Comparison of ENCODE assay signal across 8 cellular contexts in the genomic region with DNA sequence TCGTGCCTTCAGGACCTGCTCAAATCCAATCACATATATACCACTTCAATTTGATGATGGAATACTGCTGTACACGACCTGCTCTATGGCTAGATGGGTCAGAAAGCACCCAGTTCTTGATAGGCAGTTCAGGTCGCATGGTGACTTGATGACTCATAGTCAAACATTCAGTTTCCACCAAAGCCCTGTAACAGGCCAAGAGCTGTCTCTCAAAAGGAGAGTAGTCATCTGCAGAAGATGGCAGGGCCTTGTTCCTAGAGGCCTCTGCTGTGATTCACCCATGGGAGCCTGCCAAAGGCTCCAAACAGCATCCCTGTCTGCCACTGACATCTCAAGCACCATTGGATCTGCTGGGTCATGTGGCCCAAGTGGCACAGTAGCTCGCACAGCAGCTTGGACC. TPM values are rescaled to one million over a fixed set of nuclear protein-coding genes. Genes with fewer than 3 reads are reported as not detected.
DNase-seq lines count a peak whose midpoint lies in the region; ATAC-seq, FAIRE-seq and TF ChIP-seq lines count a peak whose summit lies in the region.
"Not testable (repeated sequence)": the region's sequence is repeated elsewhere in the genome, so short reads cannot be mapped to it uniquely, and the experiment has no call there.

No MANE protein-coding gene starts in this region.

- WGBS in IMR-90 (ENCODE audit: extremely low coverage in 2 of 2, insufficient read length in 1 of 2), 2 experiments: 80% methylated on average over 1 of the region's 4 CpGs; no CpG with 5 or more reads in 1 of the 2 experiments
- WGBS in HepG2 (ENCODE audit: low lambda C conversion rate): 13% methylated on average over 2 of the region's 4 CpGs

- H3K18ac ChIP-seq in IMR-90 (ENCODE audit: low read depth, low read length): not testable (repeated sequence)

- not testable (repeated sequence) for H3K27ac ChIP-seq in IMR-90 (ENCODE audit: insufficient read depth, low read length); brain microvascular endothelial cell; HepG2 (ENCODE audit: extremely low read length, insufficient read depth, low read length)

- H2BK5ac ChIP-seq in IMR-90 (ENCODE audit: low read depth, low read length, poor library complexity, severe bottlenecking): not testable (repeated sequence)

- H3K9me3 ChIP-seq in IMR-90 (ENCODE audit: control insufficient read depth, insufficient read depth, low read length); HepG2 (ENCODE audit: low read length): not testable (repeated sequence)

- not testable (repeated sequence) for H3K4me3 ChIP-seq in IMR-90 (ENCODE audit: insufficient read depth, low read depth, low read length); brain microvascular endothelial cell (ENCODE audit: low read depth, low read length); HepG2 (replicated peaks in 1 of 3; ENCODE audit: insufficient read depth in 1 of 3, low read depth in 2 of 3, low read length in 3 of 3)

- ATAC-seq in IMR-90 (ENCODE audit: low read depth); HepG2: not testable (repeated sequence)
- ATAC-seq in activated T-helper 17 cell treated with anti-CD3 and anti-CD28 coated beads, Interleukin-2, amount 50 U/mL, for 72 hours (replicated peaks): peak; percentile 37

- CTCF ChIA-PET in IMR-90 (lab: Yijun Ruan, JAX); HepG2 (lab: Yijun Ruan, JAX; ENCODE audit: low intra/inter-chr PET ratio, low total read pairs): not testable (repeated sequence)

- H4K91ac ChIP-seq in IMR-90 (ENCODE audit: insufficient read depth, low read depth, low read length): not testable (repeated sequence)

- H4K5ac ChIP-seq in IMR-90 (ENCODE audit: low read depth, low read length): not testable (repeated sequence)

- H3K36me3 ChIP-seq in IMR-90 (ENCODE audit: control insufficient read depth, insufficient read depth, low read length); brain microvascular endothelial cell (replicated peaks); HepG2 (replicated peaks in 1 of 2; ENCODE audit: control insufficient read depth in 1 of 2, insufficient read depth in 2 of 2, low read length in 2 of 2): not testable (repeated sequence)

- H3K23ac ChIP-seq in IMR-90 (ENCODE audit: low read depth, low read length): not testable (repeated sequence)

- not testable (repeated sequence) for H3K36me3 Mint-ChIP-seq in activated T-helper 17 cell treated with anti-CD3 and anti-CD28 coated beads, Interleukin-2, amount 50 U/mL, for 72 hours (ENCODE audit: low read depth)

- H3K9ac ChIP-seq in IMR-90 (ENCODE audit: low read depth, low read length); HepG2 (ENCODE audit: insufficient read depth, low read depth, low read length): not testable (repeated sequence)

- not testable (repeated sequence) for H3K14ac ChIP-seq in IMR-90 (replicated peaks; ENCODE audit: low read depth, low read length)

- H3K4me1 ChIP-seq in IMR-90 (ENCODE audit: control insufficient read depth, insufficient read depth, low read length); HepG2 (ENCODE audit: insufficient read depth, low read length): not testable (repeated sequence)

- H3K27me3 Mint-ChIP-seq in activated T-helper 17 cell treated with anti-CD3 and anti-CD28 coated beads, Interleukin-2, amount 50 U/mL, for 72 hours: not testable (repeated sequence)

- POLR2A ChIA-PET in IMR-90 (lab: Charles Lee; ENCODE audit: unreplicated experiment); HepG2 (lab: Yijun Ruan, JAX): not testable (repeated sequence)

- not testable (repeated sequence) for TF ChIP-seq CTCF in IMR-90 (conservative IDR thresholded peaks at IDR 0.05; ENCODE audit: low read depth, low read length); brain microvascular endothelial cell (IDR thresholded peaks at IDR 0.05; ENCODE audit: low read depth, low read length, missing control alignments); HepG2 (CRISPR knock-in tag; IDR thresholded peaks at IDR 0.05)

- H3K4ac ChIP-seq in IMR-90 (ENCODE audit: low read depth, low read length): not testable (repeated sequence)

- H4K8ac ChIP-seq in IMR-90 (ENCODE audit: low read depth in 2 of 2, low read length in 2 of 2): not testable (repeated sequence)

- in situ Hi-C loops in IMR-90 (cut with MboI; ENCODE audit: low sequenced_read_pairs); brain microvascular endothelial cell (cut with HindIII; ENCODE audit: low pct_ligation_motif_present, low sequenced_read_pairs); HepG2 (cut with HindIII; ENCODE audit: extremely low pct_ligation_motif_present, low pct_unique_long_range_greater_than_20kb): not testable (repeated sequence)

- H3K4me3 Mint-ChIP-seq in activated T-helper 17 cell treated with anti-CD3 and anti-CD28 coated beads, Interleukin-2, amount 50 U/mL, for 72 hours: not testable (repeated sequence)

- not testable (repeated sequence) for H3K79me2 ChIP-seq in HepG2 (ENCODE audit: insufficient read depth, low read length)

- not testable (repeated sequence) for H2AK5ac ChIP-seq in IMR-90 (ENCODE audit: low read depth, low read length)

- not testable (repeated sequence) for H3K9me1 ChIP-seq in IMR-90 (ENCODE audit: insufficient read depth, low read length)

- H3K4me2 ChIP-seq in IMR-90 (ENCODE audit: low read depth, low read length); HepG2 (ENCODE audit: low read depth, low read length): not testable (repeated sequence)

- H2BK20ac ChIP-seq in IMR-90 (ENCODE audit: low read depth, low read length): not testable (repeated sequence)

- H2BK120ac ChIP-seq in IMR-90 (ENCODE audit: low read depth, low read length): not testable (repeated sequence)

- DNase-seq in A172 (ENCODE audit: low spot score) (peak; percentile 7), GM04504 (ENCODE audit: low read depth) (peak; percentile 14), IMR-90 (peak; percentile 45), RPMI7951 (ENCODE audit: low read depth) (peak; percentile 2), brain microvascular endothelial cell (peak; percentile 49), fibroblast of gingiva (ENCODE audit: low read depth) (peak; percentile 3)
- DNase-seq in HepG2 (ENCODE audit: low spot score): not testable (repeated sequence)

- not testable (repeated sequence) for TF ChIP-seq RAD21 in IMR-90 (IDR thresholded peaks at IDR 0.05; ENCODE audit: low read length); HepG2 (CRISPR knock-in tag; IDR thresholded peaks at IDR 0.05)

- intact Hi-C loops in IMR-90 (cut with micrococcal nuclease); HepG2 (cut with micrococcal nuclease; ENCODE audit: unreplicated experiment): not testable (repeated sequence)

- H2BK15ac ChIP-seq in IMR-90 (ENCODE audit: low read depth, low read length): not testable (repeated sequence)

- H3K27me3 ChIP-seq in IMR-90 (ENCODE audit: control insufficient read depth, insufficient read depth, low read length); brain microvascular endothelial cell (replicated peaks); HepG2 (ENCODE audit: control insufficient read depth in 1 of 2, insufficient read depth in 2 of 2, low read length in 2 of 2): not testable (repeated sequence)

- not testable (repeated sequence) for H2AK9ac ChIP-seq in IMR-90 (replicated peaks; ENCODE audit: low read depth, low read length, poor library complexity)

- H2AFZ ChIP-seq in IMR-90 (replicated peaks; ENCODE audit: low read length, poor library complexity); HepG2 (ENCODE audit: low read length): not testable (repeated sequence)

- not testable (repeated sequence) for H3K56ac ChIP-seq in IMR-90 (ENCODE audit: extremely low read depth, insufficient read depth, low read length)

- TF ChIP-seq EP300 in HepG2 (IDR thresholded peaks at IDR 0.05; ENCODE audit: low read depth in 2 of 2, low read length in 2 of 2); HepG2 (CRISPR knock-in tag; IDR thresholded peaks at IDR 0.05; ENCODE audit: borderline replicate concordance): not testable (repeated sequence)

- H4K20me1 ChIP-seq in IMR-90 (ENCODE audit: insufficient read depth, low read length); HepG2 (ENCODE audit: insufficient read depth, low read length): not testable (repeated sequence)

- not testable (repeated sequence) for H3K9me3 Mint-ChIP-seq in activated T-helper 17 cell treated with anti-CD3 and anti-CD28 coated beads, Interleukin-2, amount 50 U/mL, for 72 hours

- TF ChIP-seq POLR2A in IMR-90 (IDR thresholded peaks at IDR 0.05; ENCODE audit: low read depth, low read length); HepG2 (IDR thresholded peaks at IDR 0.05; ENCODE audit: insufficient read depth in 1 of 2, low read depth in 2 of 2, low read length in 2 of 2): not testable (repeated sequence)

- BruUV-seq in IMR-90 (replicated peaks; lab: Mats Ljungman, UMichigan); HepG2 (replicated peaks; lab: Mats Ljungman, UMichigan): not testable (repeated sequence)

- dilution Hi-C loops in IMR-90 (cut with HindIII; ENCODE audit: low sequenced_read_pairs, unreplicated experiment): not testable (repeated sequence)

- not testable (repeated sequence) for FAIRE-seq in HepG2 (lab: Jason Lieb, UNC)

- not testable (repeated sequence) for H3K27ac Mint-ChIP-seq in activated T-helper 17 cell treated with anti-CD3 and anti-CD28 coated beads, Interleukin-2, amount 50 U/mL, for 72 hours

- not testable (repeated sequence) for H3K79me1 ChIP-seq in IMR-90 (ENCODE audit: low read depth in 1 of 2, low read length in 2 of 2)

- H3K4me1 Mint-ChIP-seq in activated T-helper 17 cell treated with anti-CD3 and anti-CD28 coated beads, Interleukin-2, amount 50 U/mL, for 72 hours: not testable (repeated sequence)

RNA-seq across cellular contexts. Expression of a gene that starts 29.4 kb away (rescaled TPM):
- 11.2 and 18.7 TPM in 2 replicates for total RNA-seq in A172 (2014; rRNA removed; shearing (Covaris generic))
- 19.0 and 33.9 TPM in 2 replicates for total RNA-seq in IMR-90 (2012; rRNA removed)
- polyA plus RNA-seq in IMR-90 (2012; rRNA removed): 15.9 and 21.1 TPM in 2 replicates
- polyA plus RNA-seq in IMR-90 (2012; cell fraction: cytosol; rRNA removed): 3.6 and 4.1 TPM in 2 replicates
- 2.4 and 20.8 TPM in 2 replicates for polyA plus RNA-seq in IMR-90 (2012; cell fraction: nucleus; rRNA removed; ENCODE audit: low replicate concordance)
- total RNA-seq in RPMI7951 (2014; rRNA removed; shearing (Covaris generic)): 18.8 and 20.4 TPM in 2 replicates
- 1 to 10 TPM; 5.5 to 8.1 TPM for total RNA-seq in activated T-helper 17 cell treated with anti-CD3 and anti-CD28 coated beads, Interleukin-2, amount 50 U/mL, for 72 hours
- 13.5 and 14.0 TPM in 2 replicates for total RNA-seq in HepG2 (2016; rRNA removed; fragmentation: Illumina TruSeq; extraction: Trizol)
- total RNA-seq in HepG2 (2016; cell fraction: cytosol; rRNA removed; fragmentation: Illumina TruSeq; extraction: Trizol; ENCODE audit: low read depth): 6.3 and 6.6 TPM in 2 replicates
- 13.1 and 13.6 TPM in 2 replicates for total RNA-seq in HepG2 (2016; cell fraction: insoluble cytoplasmic fraction; rRNA removed; fragmentation: Illumina TruSeq; extraction: Trizol)
- 20.5 and 21.8 TPM in 2 replicates for total RNA-seq in HepG2 (2016; cell fraction: membrane; rRNA removed; fragmentation: Illumina TruSeq; extraction: Trizol)
- 13.5 and 14.5 TPM in 2 replicates for total RNA-seq in HepG2 (2016; cell fraction: nucleus; rRNA removed; fragmentation: Illumina TruSeq; extraction: Trizol)
- 8.7 and 9.5 TPM in 2 replicates for polyA plus RNA-seq in HepG2 (2011; rRNA removed)
- 4.4 and 7.4 TPM in 2 replicates for polyA plus RNA-seq in HepG2 (2011; cell fraction: cytosol; rRNA removed)
- 5.5 and 7.4 TPM in 2 replicates for polyA plus RNA-seq in HepG2 (2011; cell fraction: nucleus; rRNA removed)
- 13.0 and 13.3 TPM in 2 replicates for polyA plus RNA-seq in HepG2 (2012)
- 11.6 and 14.0 TPM in 2 replicates for polyA plus RNA-seq in HepG2 (2016; cell fraction: cytosol; fragmentation: Illumina TruSeq; extraction: Trizol; ENCODE audit: low read depth)
- polyA plus RNA-seq in HepG2 (2016; cell fraction: insoluble cytoplasmic fraction; fragmentation: Illumina TruSeq; extraction: Trizol; ENCODE audit: low read depth): 17.5 and 19.2 TPM in 2 replicates
- 23.9 and 24.3 TPM in 2 replicates for polyA plus RNA-seq in HepG2 (2016; cell fraction: membrane; fragmentation: Illumina TruSeq; extraction: Trizol; ENCODE audit: low read depth)
- polyA plus RNA-seq in HepG2 (2016; cell fraction: nucleus; fragmentation: Illumina TruSeq; extraction: Trizol; ENCODE audit: insufficient read depth, low read depth): 20.2 and 21.1 TPM in 2 replicates
- polyA minus RNA-seq in HepG2 (2011; rRNA and poly(A)+ RNA removed; ENCODE audit: low replicate concordance): 1.3 and 3.5 TPM in 2 replicates
- polyA minus RNA-seq in HepG2 (2011; cell fraction: cytosol; rRNA and poly(A)+ RNA removed): 3.8 and 4.8 TPM in 2 replicates
- polyA minus RNA-seq in HepG2 (2011; cell fraction: nucleus; rRNA and poly(A)+ RNA removed): 10.2 and 12.6 TPM in 2 replicates
